In genomic region chr2:237653791-237654558, GRCh38 we compare ENCODE assay signal across 18 cellular contexts. TPM values are rescaled to one million over a fixed set of nuclear protein-coding genes. Genes with fewer than 3 reads are reported as not detected.
A peak's percentile ranks its signal among the peaks of the same experiment; 100 is the strongest.
DNase-seq lines count a peak whose midpoint lies in the region; ATAC-seq and TF ChIP-seq lines count a peak whose summit lies in the region.
"Had no signal": no experiment of that assay in that cellular context is flagged by ENCODE, and none has a peak within 500 bp of the region (broad histone marks: within the 10 kb centered on the region; RNA-seq: fewer than 3 reads in every experiment).

No MANE protein-coding gene starts in this region.

- peaks cover 0 to 12% of the 10 kb centered on the region in 2 donors for H3K36me3 Mint-ChIP-seq in naive B cell
- no peaks in the 10 kb centered on the region for H3K36me3 Mint-ChIP-seq in natural killer cell

- peak overlapping the region; percentile 57 for H3K4me2 ChIP-seq in DOHH2 (ENCODE audit: low read length)
- H3K4me2 ChIP-seq: GM23338 had no signal

- peak overlapping the region in 3 of 6 donors; percentile 29 to 67 (median 61) for H3K27ac Mint-ChIP-seq in naive B cell
- H3K27ac Mint-ChIP-seq in natural killer cell: no peak overlapping the region
- H3K27ac Mint-ChIP-seq: GM23338 had no signal

- H3K36me3 ChIP-seq in DOHH2 (ENCODE audit: control insufficient read depth, low read length): peaks cover 3% of the 10 kb centered on the region; the same call in 1 of the 2 replicates

- peak overlapping the region; percentile 40 for H3K4me3 ChIP-seq in DOHH2 (ENCODE audit: low read length)
- H3K4me3 ChIP-seq: GM23338 had no signal

- no peaks in the 10 kb centered on the region for H3K9me2 ChIP-seq in DOHH2 (replicated peaks; ENCODE audit: control insufficient read depth, low read length)

- peaks cover 21 to 44% (median 31%) of the 10 kb centered on the region in 3 donors for H3K4me1 Mint-ChIP-seq in naive B cell
- peaks cover 7 to 10% of the 10 kb centered on the region in 2 donors for H3K4me1 Mint-ChIP-seq in natural killer cell
- H3K4me1 Mint-ChIP-seq: GM23338 had no signal

- TF ChIP-seq CTCF in DOHH2 (IDR thresholded peaks at IDR 0.05; ENCODE audit: low read depth, low read length, poor library complexity, severe bottlenecking) (no peak), natural killer cell (IDR thresholded peaks at IDR 0.05) (no peak)

- H3K27me3 ChIP-seq in DOHH2 (ENCODE audit: control insufficient read depth, low read length): no peaks in the 10 kb centered on the region

- H3K4me3 Mint-ChIP-seq in naive B cell (no peak overlapping the region), natural killer cell (no peak overlapping the region)
- H3K4me3 Mint-ChIP-seq: CD4-positive, CD25-positive, alpha-beta regulatory T cell; CD8-positive, alpha-beta memory T cell; GM23338; IgD-negative memory B cell had no signal

- intact Hi-C loops in natural killer cell (cut with micrococcal nuclease): no loop called here

- H3K9me3 Mint-ChIP-seq in naive B cell (peaks cover 8 to 22% (median 14%) of the 10 kb centered on the region in 7 donors), natural killer cell (no peaks in the 10 kb centered on the region)

- no peaks in the 10 kb centered on the region for H3K79me2 ChIP-seq in DOHH2 (ENCODE audit: control insufficient read depth, low read length)

- H3K27me3 Mint-ChIP-seq in naive B cell (peaks cover 0 to 15% (median 6%) of the 10 kb centered on the region in 3 donors), natural killer cell (ENCODE audit: low read depth in 2 of 2) (peaks cover 0 to 14% of the 10 kb centered on the region in 2 donors)

- peak; percentile 49 to 68 for DNase-seq in dermis microvascular lymphatic vessel endothelial cell (ENCODE audit: low read depth in 2 of 2)
- DNase-seq in naive B cell: no peak
- DNase-seq in stromal cell of bone marrow (ENCODE audit: low read depth): peak; percentile 25
- DNase-seq in natural killer cell: no peak
- DNase-seq: 8988T; C1 segment of cervical spinal cord; CD4-positive, CD25-positive, alpha-beta regulatory T cell; CD8-positive, alpha-beta memory T cell; COR-L47; GDM1; HCEC 1CT; KBM-7 had no signal

- H3F3A ChIP-seq in DOHH2 (ENCODE audit: control insufficient read depth, insufficient read depth): peaks cover 10% of the 10 kb centered on the region

- H4K20me1 ChIP-seq in DOHH2 (ENCODE audit: control insufficient read depth, insufficient read depth, low read depth, low read length): no peaks in the 10 kb centered on the region

- peak; percentile 57 to 63 for ATAC-seq in naive B cell (ENCODE audit: low read depth in 2 of 2)
- no peak for ATAC-seq in GM18868 (IDR thresholded peaks at IDR 0.05; ENCODE audit: unreplicated experiment)
- ATAC-seq in HG03097 (IDR thresholded peaks at IDR 0.05; ENCODE audit: low FRiP score, unreplicated experiment): no peak
- no peak for ATAC-seq in natural killer cell
- ATAC-seq: GM23338, HepG2 had no signal

- H3K4me1 ChIP-seq in DOHH2 (ENCODE audit: control insufficient read depth, low read length): peaks cover 43% of the 10 kb centered on the region

- H3K9me3 ChIP-seq in DOHH2 (ENCODE audit: control insufficient read depth, insufficient read depth, low read length): peaks cover 21% of the 10 kb centered on the region

- peak overlapping the region; percentile 69 for H3K27ac ChIP-seq in DOHH2 (ENCODE audit: low read depth, low read length)

RNA-seq across cellular contexts. Expression of gene LRRFIP1, which starts 26.6 kb away (rescaled TPM):
- 83.6 and 114 TPM in 2 replicates for total RNA-seq in dermis microvascular lymphatic vessel endothelial cell
- polyA plus RNA-seq in naive B cell (ENCODE audit: low read depth in 6 of 6): 10 to 100 TPM; 45.8 to 88.7 (median 68.2) TPM
- 100 to 1,000 TPM; 163 to 207 (median 188) TPM for total RNA-seq in natural killer cell

Comparison
In these comparisons a context has a peak if more than half of its experiments do, and no peak if none do; other contexts are left out.
1. DNase-seq: peak in dermis microvascular lymphatic vessel endothelial cell (2 of 2) and stromal cell of bone marrow (single experiment); none in naive B cell (single experiment) and natural killer cell (single experiment).
2. ATAC-seq: peak in naive B cell (2 of 2); none in GM18868 (single experiment), HG03097 (single experiment) and natural killer cell (0 of 3).